In the genomic region with DNA sequence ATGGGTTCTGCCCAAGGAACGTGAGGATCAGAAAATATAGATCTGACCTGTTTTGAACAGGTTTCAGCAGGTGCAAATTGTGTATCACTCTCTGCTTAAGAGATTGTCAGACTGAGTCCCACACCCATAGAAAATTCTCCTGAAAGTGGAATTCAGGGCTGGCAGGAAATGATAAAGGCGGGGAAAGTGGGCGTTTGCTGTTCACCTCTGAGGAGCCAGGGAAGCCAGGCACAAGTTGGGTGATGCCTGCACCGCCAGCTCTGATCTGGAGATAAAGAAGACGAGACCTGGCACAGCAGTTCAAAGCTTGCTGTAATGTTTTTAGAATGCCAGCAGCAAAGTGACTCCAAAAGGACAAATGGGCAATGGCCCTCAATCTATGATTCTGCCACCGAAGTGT, we compare ENCODE assay signal across 8 cellular contexts.
"Had no signal": no experiment of that assay in that cellular context is flagged by ENCODE, and none has a peak within 500 bp of the region (broad histone marks: within the 10 kb centered on the region; RNA-seq: fewer than 3 reads in every experiment).

No MANE protein-coding gene starts in this region.

- H3K4me3 Mint-ChIP-seq: HFFc6 had no signal

- H3K27ac Mint-ChIP-seq: HFFc6 had no signal

- H3K9me3 ChIP-seq: HAP-1 had no signal

- H2AFZ ChIP-seq: GM23248 had no signal

- FAIRE-seq: HTR-8/SVneo had no signal

- H3K9ac ChIP-seq: GM23248 had no signal

- ATAC-seq: HCT116 had no signal

- DNase-seq: GM23248, GOT3, H7, HFFc6, IMR-90 had no signal

- H3K4me3 ChIP-seq: GM23248, HAP-1 had no signal

- H3K27ac ChIP-seq: GM23248 had no signal

- H3K36me3 ChIP-seq: HAP-1 had no signal
